24 cellular contexts compared by ENCODE assay signal in genomic region chr6:108766886-108767285, GRCh38.
"Had no signal": no experiment of that assay in that cellular context is flagged by ENCODE, and none has a peak within 500 bp of the region (broad histone marks: within the 10 kb centered on the region; RNA-seq: fewer than 3 reads in every experiment).

No MANE protein-coding gene starts in this region.

- H3K4me3 ChIP-seq: esophagus squamous epithelium, gastroesophageal sphincter, heart right ventricle, hepatocyte had no signal

- ATAC-seq: activated CD8-positive, alpha-beta T cell treated with anti-CD3 and anti-CD28 coated beads, Interleukin-2, amount 10 ng/mL, durations not matched to agents 7 days and 5 days; activated T-cell treated with anti-CD3 and anti-CD28 coated beads, Interleukin-2, amount 50 U/mL, for 4 hours; effector memory CD8-positive, alpha-beta T cell; gastroesophageal sphincter; heart right ventricle; WTC11 had no signal

- H3K36me3 ChIP-seq: esophagus squamous epithelium, gastroesophageal sphincter, heart right ventricle had no signal

- H3K4me1 ChIP-seq: esophagus squamous epithelium, gastroesophageal sphincter had no signal

- DNase-seq: activated CD4-positive, alpha-beta memory T cell treated with anti-CD3 and anti-CD28 coated beads for 36 hours; activated CD4-positive, alpha-beta T cell treated with anti-CD3 and anti-CD28 coated beads for 1 hour; activated CD4-positive, alpha-beta T cell treated with anti-CD3 and anti-CD28 coated beads for 48 hours; activated effector memory CD4-positive, alpha-beta T cell treated with Interleukin-2 at 50 U/mL for 16 hours; activated gamma-delta T cell treated with Interleukin-2 at 50 U/mL for 16 hours; activated naive CD4-positive, alpha-beta T cell treated with anti-CD3 and anti-CD28 coated beads, Interleukin-2, amount 50 U/mL, for 16 hours; activated naive CD4-positive, alpha-beta T cell treated with Interleukin-2 at 50 U/mL for 16 hours; activated T-cell treated with anti-CD3 and anti-CD28 coated beads, Interleukin-2, amount 50 U/mL, for 4 hours; amniotic stem cell; anterior cingulate cortex; caudate nucleus; cortex of kidney; dermis blood vessel endothelial cell; effector CD4-positive, alpha-beta T cell; effector memory CD8-positive, alpha-beta T cell; erythroblast; esophagus squamous epithelium; foreskin melanocyte; heart right ventricle; T-helper 2 cell had no signal

- H3K27ac ChIP-seq: esophagus squamous epithelium, gastroesophageal sphincter, heart right ventricle, hepatocyte had no signal

- H3K27me3 ChIP-seq: esophagus squamous epithelium, gastroesophageal sphincter, heart right ventricle, hepatocyte had no signal

- H3K9me3 ChIP-seq: esophagus squamous epithelium, gastroesophageal sphincter, heart right ventricle had no signal
